11 cellular contexts compared by ENCODE assay signal in the genomic region with DNA sequence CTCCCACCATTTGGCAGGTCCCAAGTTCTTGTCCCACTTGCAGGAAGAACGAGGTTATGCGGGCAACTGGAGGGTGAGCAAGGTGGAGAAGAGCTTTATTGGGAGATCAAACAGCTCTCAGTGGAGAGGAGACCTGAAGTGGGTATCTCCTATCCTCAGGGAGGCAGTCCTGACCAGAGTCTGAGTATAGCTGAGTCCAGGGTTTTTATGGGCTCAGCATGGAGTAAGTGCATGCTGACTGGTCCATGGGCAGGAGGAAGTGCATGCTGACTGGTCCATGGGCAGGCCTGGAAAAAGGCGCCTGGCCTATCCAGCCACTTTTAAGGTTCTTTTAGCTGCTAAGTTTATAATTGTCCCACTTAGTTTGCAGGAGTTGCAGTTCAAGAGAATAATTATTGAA.
"Had no signal": no experiment of that assay in that cellular context is flagged by ENCODE, and none has a peak within 500 bp of the region (broad histone marks: within the 10 kb centered on the region; RNA-seq: fewer than 3 reads in every experiment).

No MANE protein-coding gene starts in this region.

- H3K27me3 ChIP-seq: thyroid gland had no signal

- H3K9me3 ChIP-seq: thyroid gland had no signal

- H3K36me3 ChIP-seq: thyroid gland had no signal

- H3K27ac ChIP-seq: thyroid gland had no signal

- H3K4me1 ChIP-seq: thyroid gland had no signal

- DNase-seq: activated CD4-positive, alpha-beta T cell treated with anti-CD3 and anti-CD28 coated beads, Interleukin-2, amount 50 U/mL, for 1 hour; activated CD4-positive, CD25-positive, alpha-beta regulatory T cell treated with anti-CD3 and anti-CD28 coated beads, Interleukin-2, amount 50 U/mL, for 72 hours; activated CD8-positive, alpha-beta memory T cell treated with anti-CD3 and anti-CD28 coated beads, Interleukin-2, amount 50 U/mL, for 4 hours; activated T-cell treated with anti-CD3 and anti-CD28 coated beads, Interleukin-2, amount 50 U/mL, for 4 hours; cerebellar nuclear complex; effector CD4-positive, alpha-beta T cell; islet precursor cell; retina; stimulated activated CD4-positive, alpha-beta T cell treated with anti-CD3 and anti-CD28 coated beads, Interleukin-2, amount 100 ng/mL, for 24 hours; stimulated activated naive CD4-positive, alpha-beta T cell treated with Interleukin-2 at 50 U/mL for 16 hours; thyroid gland had no signal

- H3K4me3 ChIP-seq: thyroid gland had no signal
